ENCODE assay signal across 1 cellular context in the genomic region with DNA sequence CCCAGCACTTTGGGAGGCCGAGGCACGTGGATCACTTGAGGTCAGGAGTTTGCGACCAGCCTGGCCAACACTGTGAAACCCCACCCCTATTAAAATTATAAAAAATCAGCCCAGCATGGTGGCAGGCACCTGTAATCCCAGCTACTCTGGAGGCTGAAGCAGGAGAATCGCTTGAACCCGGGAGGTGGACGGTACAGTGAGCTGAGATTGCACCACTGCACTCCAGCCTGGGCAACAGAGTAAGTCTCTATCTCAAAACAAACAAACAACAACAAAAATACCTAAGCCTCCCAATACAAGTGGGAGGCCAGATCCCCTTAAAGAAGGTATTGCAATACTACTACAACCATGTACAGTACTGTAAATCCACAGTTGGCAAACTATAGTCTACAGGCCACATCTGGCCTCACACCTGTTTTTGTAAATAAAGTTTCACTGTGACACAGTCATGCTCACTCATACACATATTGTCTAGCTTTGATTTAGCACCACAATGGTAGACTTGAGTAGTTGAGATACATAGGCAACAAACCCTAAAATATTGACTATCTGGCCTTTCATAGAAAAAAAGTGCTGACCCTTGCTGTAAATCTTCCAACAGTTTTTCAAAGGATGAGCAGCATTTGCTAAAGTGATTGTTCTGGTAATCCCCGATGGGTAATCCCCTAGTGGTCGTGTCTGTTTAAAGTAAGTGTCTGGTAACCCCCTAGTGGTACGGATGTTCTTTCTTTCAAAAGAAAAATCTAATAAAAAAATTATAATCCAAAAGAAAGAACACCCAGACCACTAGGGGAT.
TF ChIP-seq lines count a peak whose summit lies in the region.

No MANE protein-coding gene starts in this region.

TF ChIP-seq in GM12878, 131 proteins besides CTCF, POLR2A, EP300 and RAD21 (continued from another document and continues in another):
- TF ChIP-seq, protein P1, sequence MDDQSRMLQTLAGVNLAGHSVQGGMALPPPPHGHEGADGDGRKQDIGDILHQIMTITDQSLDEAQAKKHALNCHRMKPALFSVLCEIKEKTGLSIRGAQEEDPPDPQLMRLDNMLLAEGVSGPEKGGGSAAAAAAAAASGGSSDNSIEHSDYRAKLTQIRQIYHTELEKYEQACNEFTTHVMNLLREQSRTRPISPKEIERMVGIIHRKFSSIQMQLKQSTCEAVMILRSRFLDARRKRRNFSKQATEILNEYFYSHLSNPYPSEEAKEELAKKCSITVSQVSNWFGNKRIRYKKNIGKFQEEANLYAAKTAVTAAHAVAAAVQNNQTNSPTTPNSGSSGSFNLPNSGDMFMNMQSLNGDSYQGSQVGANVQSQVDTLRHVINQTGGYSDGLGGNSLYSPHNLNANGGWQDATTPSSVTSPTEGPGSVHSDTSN (IDR thresholded peaks at IDR 0.05; ENCODE audit: insufficient replicate concordance, low read depth, low read length) = no peak
- no peak for TF ChIP-seq EZH2 (IDR thresholded peaks at IDR 0.05; ENCODE audit: borderline replicate concordance, control insufficient read depth, low read depth, low read length)
- TF ChIP-seq CBFB (IDR thresholded peaks at IDR 0.05; ENCODE audit: low read depth) = no peak
- TF ChIP-seq NFYA (IDR thresholded peaks at IDR 0.05; ENCODE audit: borderline replicate concordance, low read depth, low read length) = no peak
- TF ChIP-seq TCF3 (IDR thresholded peaks at IDR 0.05; ENCODE audit: borderline replicate concordance, insufficient read depth, low read depth, low read length) = peak; percentile 63; the same call in 1 of the 2 replicates
- TF ChIP-seq CREM (IDR thresholded peaks at IDR 0.05; ENCODE audit: low read depth) = no peak
- no peak for TF ChIP-seq JUND (IDR thresholded peaks at IDR 0.05; ENCODE audit: low read depth, low read length)
- TF ChIP-seq, protein P2, sequence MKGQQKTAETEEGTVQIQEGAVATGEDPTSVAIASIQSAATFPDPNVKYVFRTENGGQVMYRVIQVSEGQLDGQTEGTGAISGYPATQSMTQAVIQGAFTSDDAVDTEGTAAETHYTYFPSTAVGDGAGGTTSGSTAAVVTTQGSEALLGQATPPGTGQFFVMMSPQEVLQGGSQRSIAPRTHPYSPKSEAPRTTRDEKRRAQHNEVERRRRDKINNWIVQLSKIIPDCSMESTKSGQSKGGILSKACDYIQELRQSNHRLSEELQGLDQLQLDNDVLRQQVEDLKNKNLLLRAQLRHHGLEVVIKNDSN (IDR thresholded peaks at IDR 0.05; ENCODE audit: borderline replicate concordance, extremely low read length, insufficient read depth, low read depth, low read length) = no peak
- TF ChIP-seq, protein P3, sequence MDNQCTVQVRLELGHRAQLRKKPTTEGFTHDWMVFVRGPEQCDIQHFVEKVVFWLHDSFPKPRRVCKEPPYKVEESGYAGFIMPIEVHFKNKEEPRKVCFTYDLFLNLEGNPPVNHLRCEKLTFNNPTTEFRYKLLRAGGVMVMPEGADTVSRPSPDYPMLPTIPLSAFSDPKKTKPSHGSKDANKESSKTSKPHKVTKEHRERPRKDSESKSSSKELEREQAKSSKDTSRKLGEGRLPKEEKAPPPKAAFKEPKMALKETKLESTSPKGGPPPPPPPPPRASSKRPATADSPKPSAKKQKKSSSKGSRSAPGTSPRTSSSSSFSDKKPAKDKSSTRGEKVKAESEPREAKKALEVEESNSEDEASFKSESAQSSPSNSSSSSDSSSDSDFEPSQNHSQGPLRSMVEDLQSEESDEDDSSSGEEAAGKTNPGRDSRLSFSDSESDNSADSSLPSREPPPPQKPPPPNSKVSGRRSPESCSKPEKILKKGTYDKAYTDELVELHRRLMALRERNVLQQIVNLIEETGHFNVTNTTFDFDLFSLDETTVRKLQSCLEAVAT (IDR thresholded peaks at IDR 0.05) = peak; percentile 93
- 0 out of 2 replicates have a peak, but pooled peaks have one; percentile 11 for TF ChIP-seq EED (IDR thresholded peaks at IDR 0.05; ENCODE audit: low read depth)
- TF ChIP-seq, protein P4, sequence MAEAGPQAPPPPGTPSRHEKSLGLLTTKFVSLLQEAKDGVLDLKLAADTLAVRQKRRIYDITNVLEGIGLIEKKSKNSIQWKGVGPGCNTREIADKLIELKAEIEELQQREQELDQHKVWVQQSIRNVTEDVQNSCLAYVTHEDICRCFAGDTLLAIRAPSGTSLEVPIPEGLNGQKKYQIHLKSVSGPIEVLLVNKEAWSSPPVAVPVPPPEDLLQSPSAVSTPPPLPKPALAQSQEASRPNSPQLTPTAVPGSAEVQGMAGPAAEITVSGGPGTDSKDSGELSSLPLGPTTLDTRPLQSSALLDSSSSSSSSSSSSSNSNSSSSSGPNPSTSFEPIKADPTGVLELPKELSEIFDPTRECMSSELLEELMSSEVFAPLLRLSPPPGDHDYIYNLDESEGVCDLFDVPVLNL (IDR thresholded peaks at IDR 0.05; ENCODE audit: low read depth, low read length) = no peak
- peak; percentile 33; the same call in 1 of the 2 replicates for TF ChIP-seq ATF7 (IDR thresholded peaks at IDR 0.05; ENCODE audit: low read depth)
- TF ChIP-seq, protein P5, sequence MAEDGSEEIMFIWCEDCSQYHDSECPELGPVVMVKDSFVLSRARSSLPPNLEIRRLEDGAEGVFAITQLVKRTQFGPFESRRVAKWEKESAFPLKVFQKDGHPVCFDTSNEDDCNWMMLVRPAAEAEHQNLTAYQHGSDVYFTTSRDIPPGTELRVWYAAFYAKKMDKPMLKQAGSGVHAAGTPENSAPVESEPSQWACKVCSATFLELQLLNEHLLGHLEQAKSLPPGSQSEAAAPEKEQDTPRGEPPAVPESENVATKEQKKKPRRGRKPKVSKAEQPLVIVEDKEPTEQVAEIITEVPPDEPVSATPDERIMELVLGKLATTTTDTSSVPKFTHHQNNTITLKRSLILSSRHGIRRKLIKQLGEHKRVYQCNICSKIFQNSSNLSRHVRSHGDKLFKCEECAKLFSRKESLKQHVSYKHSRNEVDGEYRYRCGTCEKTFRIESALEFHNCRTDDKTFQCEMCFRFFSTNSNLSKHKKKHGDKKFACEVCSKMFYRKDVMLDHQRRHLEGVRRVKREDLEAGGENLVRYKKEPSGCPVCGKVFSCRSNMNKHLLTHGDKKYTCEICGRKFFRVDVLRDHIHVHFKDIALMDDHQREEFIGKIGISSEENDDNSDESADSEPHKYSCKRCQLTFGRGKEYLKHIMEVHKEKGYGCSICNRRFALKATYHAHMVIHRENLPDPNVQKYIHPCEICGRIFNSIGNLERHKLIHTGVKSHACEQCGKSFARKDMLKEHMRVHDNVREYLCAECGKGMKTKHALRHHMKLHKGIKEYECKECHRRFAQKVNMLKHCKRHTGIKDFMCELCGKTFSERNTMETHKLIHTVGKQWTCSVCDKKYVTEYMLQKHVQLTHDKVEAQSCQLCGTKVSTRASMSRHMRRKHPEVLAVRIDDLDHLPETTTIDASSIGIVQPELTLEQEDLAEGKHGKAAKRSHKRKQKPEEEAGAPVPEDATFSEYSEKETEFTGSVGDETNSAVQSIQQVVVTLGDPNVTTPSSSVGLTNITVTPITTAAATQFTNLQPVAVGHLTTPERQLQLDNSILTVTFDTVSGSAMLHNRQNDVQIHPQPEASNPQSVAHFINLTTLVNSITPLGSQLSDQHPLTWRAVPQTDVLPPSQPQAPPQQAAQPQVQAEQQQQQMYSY (CRISPR knock-in tag; IDR thresholded peaks at IDR 0.05) = no peak
- no peak for TF ChIP-seq SRF (IDR thresholded peaks at IDR 0.05; ENCODE audit: low read depth in 2 of 2, low read length in 2 of 2)
- TF ChIP-seq CEBPB (IDR thresholded peaks at IDR 0.05; ENCODE audit: borderline replicate concordance in 1 of 2, low read depth in 2 of 2, low read length in 2 of 2) = no peak
- no peak for TF ChIP-seq GATAD2B (conservative IDR thresholded peaks at IDR 0.05; ENCODE audit: low read depth)
- TF ChIP-seq, protein P6, sequence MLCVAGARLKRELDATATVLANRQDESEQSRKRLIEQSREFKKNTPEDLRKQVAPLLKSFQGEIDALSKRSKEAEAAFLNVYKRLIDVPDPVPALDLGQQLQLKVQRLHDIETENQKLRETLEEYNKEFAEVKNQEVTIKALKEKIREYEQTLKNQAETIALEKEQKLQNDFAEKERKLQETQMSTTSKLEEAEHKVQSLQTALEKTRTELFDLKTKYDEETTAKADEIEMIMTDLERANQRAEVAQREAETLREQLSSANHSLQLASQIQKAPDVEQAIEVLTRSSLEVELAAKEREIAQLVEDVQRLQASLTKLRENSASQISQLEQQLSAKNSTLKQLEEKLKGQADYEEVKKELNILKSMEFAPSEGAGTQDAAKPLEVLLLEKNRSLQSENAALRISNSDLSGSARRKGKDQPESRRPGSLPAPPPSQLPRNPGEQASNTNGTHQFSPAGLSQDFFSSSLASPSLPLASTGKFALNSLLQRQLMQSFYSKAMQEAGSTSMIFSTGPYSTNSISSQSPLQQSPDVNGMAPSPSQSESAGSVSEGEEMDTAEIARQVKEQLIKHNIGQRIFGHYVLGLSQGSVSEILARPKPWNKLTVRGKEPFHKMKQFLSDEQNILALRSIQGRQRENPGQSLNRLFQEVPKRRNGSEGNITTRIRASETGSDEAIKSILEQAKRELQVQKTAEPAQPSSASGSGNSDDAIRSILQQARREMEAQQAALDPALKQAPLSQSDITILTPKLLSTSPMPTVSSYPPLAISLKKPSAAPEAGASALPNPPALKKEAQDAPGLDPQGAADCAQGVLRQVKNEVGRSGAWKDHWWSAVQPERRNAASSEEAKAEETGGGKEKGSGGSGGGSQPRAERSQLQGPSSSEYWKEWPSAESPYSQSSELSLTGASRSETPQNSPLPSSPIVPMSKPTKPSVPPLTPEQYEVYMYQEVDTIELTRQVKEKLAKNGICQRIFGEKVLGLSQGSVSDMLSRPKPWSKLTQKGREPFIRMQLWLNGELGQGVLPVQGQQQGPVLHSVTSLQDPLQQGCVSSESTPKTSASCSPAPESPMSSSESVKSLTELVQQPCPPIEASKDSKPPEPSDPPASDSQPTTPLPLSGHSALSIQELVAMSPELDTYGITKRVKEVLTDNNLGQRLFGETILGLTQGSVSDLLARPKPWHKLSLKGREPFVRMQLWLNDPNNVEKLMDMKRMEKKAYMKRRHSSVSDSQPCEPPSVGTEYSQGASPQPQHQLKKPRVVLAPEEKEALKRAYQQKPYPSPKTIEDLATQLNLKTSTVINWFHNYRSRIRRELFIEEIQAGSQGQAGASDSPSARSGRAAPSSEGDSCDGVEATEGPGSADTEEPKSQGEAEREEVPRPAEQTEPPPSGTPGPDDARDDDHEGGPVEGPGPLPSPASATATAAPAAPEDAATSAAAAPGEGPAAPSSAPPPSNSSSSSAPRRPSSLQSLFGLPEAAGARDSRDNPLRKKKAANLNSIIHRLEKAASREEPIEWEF (IDR thresholded peaks at IDR 0.05; ENCODE audit: insufficient replicate concordance, low read depth, low read length) = peak; percentile 51
- no peak for TF ChIP-seq CHD2 (IDR thresholded peaks at IDR 0.05; ENCODE audit: borderline replicate concordance, low read depth, low read length)
- 0 out of 2 replicates have a peak, but pooled peaks have one; percentile 40 for TF ChIP-seq IKZF1 (conservative IDR thresholded peaks at IDR 0.05)
- TF ChIP-seq TBL1XR1 (IDR thresholded peaks at IDR 0.05; ENCODE audit: low read depth, low read length) = no peak
- TF ChIP-seq TARDBP (IDR thresholded peaks at IDR 0.05; ENCODE audit: borderline replicate concordance) = no peak
- TF ChIP-seq MYC (IDR thresholded peaks at IDR 0.05; ENCODE audit: insufficient read depth, insufficient read length, insufficient replicate concordance, low read length, severe bottlenecking) = no peak
- TF ChIP-seq ASH2L (IDR thresholded peaks at IDR 0.05; ENCODE audit: borderline replicate concordance, low read depth) = 0 out of 2 replicates have a peak, but pooled peaks have one; percentile 18
- TF ChIP-seq, protein P7, sequence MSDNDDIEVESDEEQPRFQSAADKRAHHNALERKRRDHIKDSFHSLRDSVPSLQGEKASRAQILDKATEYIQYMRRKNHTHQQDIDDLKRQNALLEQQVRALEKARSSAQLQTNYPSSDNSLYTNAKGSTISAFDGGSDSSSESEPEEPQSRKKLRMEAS (IDR thresholded peaks at IDR 0.05; ENCODE audit: low read depth, low read length) = no peak
- TF ChIP-seq, protein P8, sequence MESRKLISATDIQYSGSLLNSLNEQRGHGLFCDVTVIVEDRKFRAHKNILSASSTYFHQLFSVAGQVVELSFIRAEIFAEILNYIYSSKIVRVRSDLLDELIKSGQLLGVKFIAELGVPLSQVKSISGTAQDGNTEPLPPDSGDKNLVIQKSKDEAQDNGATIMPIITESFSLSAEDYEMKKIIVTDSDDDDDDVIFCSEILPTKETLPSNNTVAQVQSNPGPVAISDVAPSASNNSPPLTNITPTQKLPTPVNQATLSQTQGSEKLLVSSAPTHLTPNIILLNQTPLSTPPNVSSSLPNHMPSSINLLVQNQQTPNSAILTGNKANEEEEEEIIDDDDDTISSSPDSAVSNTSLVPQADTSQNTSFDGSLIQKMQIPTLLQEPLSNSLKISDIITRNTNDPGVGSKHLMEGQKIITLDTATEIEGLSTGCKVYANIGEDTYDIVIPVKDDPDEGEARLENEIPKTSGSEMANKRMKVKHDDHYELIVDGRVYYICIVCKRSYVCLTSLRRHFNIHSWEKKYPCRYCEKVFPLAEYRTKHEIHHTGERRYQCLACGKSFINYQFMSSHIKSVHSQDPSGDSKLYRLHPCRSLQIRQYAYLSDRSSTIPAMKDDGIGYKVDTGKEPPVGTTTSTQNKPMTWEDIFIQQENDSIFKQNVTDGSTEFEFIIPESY (IDR thresholded peaks at IDR 0.05) = no peak
- TF ChIP-seq ZNF622 (IDR thresholded peaks at IDR 0.05) = no peak
- no peak for TF ChIP-seq MTA3 (IDR thresholded peaks at IDR 0.05; ENCODE audit: borderline replicate concordance, low read length)
- TF ChIP-seq, protein P9, sequence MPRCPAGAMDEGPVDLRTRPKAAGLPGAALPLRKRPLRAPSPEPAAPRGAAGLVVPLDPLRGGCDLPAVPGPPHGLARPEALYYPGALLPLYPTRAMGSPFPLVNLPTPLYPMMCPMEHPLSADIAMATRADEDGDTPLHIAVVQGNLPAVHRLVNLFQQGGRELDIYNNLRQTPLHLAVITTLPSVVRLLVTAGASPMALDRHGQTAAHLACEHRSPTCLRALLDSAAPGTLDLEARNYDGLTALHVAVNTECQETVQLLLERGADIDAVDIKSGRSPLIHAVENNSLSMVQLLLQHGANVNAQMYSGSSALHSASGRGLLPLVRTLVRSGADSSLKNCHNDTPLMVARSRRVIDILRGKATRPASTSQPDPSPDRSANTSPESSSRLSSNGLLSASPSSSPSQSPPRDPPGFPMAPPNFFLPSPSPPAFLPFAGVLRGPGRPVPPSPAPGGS (IDR thresholded peaks at IDR 0.05; ENCODE audit: borderline replicate concordance, insufficient read depth, low read depth, low read length, poor library complexity, severe bottlenecking) = peak; percentile 50
- TF ChIP-seq ZZZ3 (IDR thresholded peaks at IDR 0.05; ENCODE audit: control insufficient read depth, insufficient read length, low read depth) = no peak
- TF ChIP-seq NFIC (IDR thresholded peaks at IDR 0.05; ENCODE audit: low read depth, low read length) = peak; percentile 84
- TF ChIP-seq, protein P10, sequence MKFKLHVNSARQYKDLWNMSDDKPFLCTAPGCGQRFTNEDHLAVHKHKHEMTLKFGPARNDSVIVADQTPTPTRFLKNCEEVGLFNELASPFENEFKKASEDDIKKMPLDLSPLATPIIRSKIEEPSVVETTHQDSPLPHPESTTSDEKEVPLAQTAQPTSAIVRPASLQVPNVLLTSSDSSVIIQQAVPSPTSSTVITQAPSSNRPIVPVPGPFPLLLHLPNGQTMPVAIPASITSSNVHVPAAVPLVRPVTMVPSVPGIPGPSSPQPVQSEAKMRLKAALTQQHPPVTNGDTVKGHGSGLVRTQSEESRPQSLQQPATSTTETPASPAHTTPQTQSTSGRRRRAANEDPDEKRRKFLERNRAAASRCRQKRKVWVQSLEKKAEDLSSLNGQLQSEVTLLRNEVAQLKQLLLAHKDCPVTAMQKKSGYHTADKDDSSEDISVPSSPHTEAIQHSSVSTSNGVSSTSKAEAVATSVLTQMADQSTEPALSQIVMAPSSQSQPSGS (IDR thresholded peaks at IDR 0.05; ENCODE audit: low read length) = no peak; the same call in 1 of the 2 replicates
- TF ChIP-seq KAT2A (conservative IDR thresholded peaks at IDR 0.05; ENCODE audit: control insufficient read depth, low read depth, low read length) = no peak
